Comparison of ENCODE assay signal across 22 cellular contexts in the genomic region with DNA sequence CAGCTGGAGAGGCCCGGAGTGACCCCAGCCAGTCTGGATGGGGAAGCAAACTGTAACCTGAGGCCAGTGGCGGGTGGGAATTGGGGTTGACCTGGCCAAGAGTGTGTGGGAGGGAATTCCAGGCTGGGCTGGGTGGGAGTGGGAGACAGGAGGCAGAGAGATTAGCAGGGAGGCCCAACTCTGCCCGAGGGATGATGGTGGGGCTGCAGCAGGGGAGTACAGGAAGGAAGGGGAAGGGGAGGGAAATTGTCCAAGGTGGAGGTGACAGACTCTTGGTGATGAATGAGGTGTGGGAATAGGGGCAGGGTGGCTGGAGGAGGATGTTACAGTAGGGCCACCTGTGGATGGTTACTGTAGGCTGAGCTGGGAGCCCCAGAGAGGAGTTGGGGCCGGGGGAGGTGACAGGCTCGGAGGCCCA. TPM values are rescaled to one million over a fixed set of nuclear protein-coding genes. Genes with fewer than 3 reads are reported as not detected.
DNase-seq lines count a peak whose midpoint lies in the region; ATAC-seq and TF ChIP-seq lines count a peak whose summit lies in the region.
"Had no signal": no experiment of that assay in that cellular context is flagged by ENCODE, and none has a peak within 500 bp of the region (broad histone marks: within the 10 kb centered on the region; RNA-seq: fewer than 3 reads in every experiment).

No MANE protein-coding gene starts in this region.

- peaks cover 13 to 22% of the 10 kb centered on the region in 2 donors for H3K27me3 Mint-ChIP-seq in natural killer cell treated with Interleukin-12 subunit alpha and Interleukin-12 subunit beta and Interleukin-15 and Interleukin-18, amount 100 ng/mL, for 72 hours
- H3K27me3 Mint-ChIP-seq in natural killer cell (ENCODE audit: low read depth in 2 of 2), result peaks cover 14 to 28% of the 10 kb centered on the region in 2 donors
- no peaks in the 10 kb centered on the region for H3K27me3 Mint-ChIP-seq in brain
- H3K27me3 Mint-ChIP-seq in nephron (ENCODE audit: low read depth), result no peaks in the 10 kb centered on the region
- H3K27me3 Mint-ChIP-seq in type B pancreatic cell, result no peaks in the 10 kb centered on the region
- peaks cover 17% of the 10 kb centered on the region for H3K27me3 Mint-ChIP-seq in activated CD4-positive, alpha-beta memory T cell treated with anti-CD3 and anti-CD28 coated beads, Interleukin-2, amount 10 ng/mL, durations not matched to agents 7 days and 5 days
- H3K27me3 Mint-ChIP-seq in activated CD4-positive, alpha-beta T cell treated with anti-CD3 and anti-CD28 coated beads, Interleukin-2, amount 10 ng/mL, durations not matched to agents 24 days and 14 days, result peaks cover 16% of the 10 kb centered on the region

- CTCF ChIA-PET in activated CD4-positive, alpha-beta memory T cell treated with anti-CD3 and anti-CD28 coated beads, Interleukin-2, amount 10 ng/mL, durations not matched to agents 7 days and 5 days (lab: Charles Lee), result no interaction called here

- TF ChIP-seq CTCF in natural killer cell (IDR thresholded peaks at IDR 0.05) (no peak), brain (conservative IDR thresholded peaks at IDR 0.05) (no peak), nephron (IDR thresholded peaks at IDR 0.05; ENCODE audit: unreplicated experiment in 3 of 3) (no peak), type B pancreatic cell (conservative IDR thresholded peaks at IDR 0.05) (no peak)

- peak; percentile 22 to 24 for ATAC-seq in natural killer cell treated with Interleukin-12 subunit alpha and Interleukin-12 subunit beta and Interleukin-15 and Interleukin-18, amount 100 ng/mL, for 72 hours
- ATAC-seq in natural killer cell (no peak), HG03469 (IDR thresholded peaks at IDR 0.05; ENCODE audit: unreplicated experiment) (no peak)
- ATAC-seq: GM23338 had no signal

- intact Hi-C loops in natural killer cell (cut with micrococcal nuclease), result no loop called here
- intact Hi-C loops in activated CD4-positive, alpha-beta T cell treated with anti-CD3 and anti-CD28 coated beads, Interleukin-2, amount 10 ng/mL, durations not matched to agents 24 days and 14 days (cut with micrococcal nuclease), result no loop called here

- no peak for DNase-seq in natural killer cell treated with Interleukin-12 subunit alpha and Interleukin-12 subunit beta and Interleukin-15 and Interleukin-18, amount 100 ng/mL, for 72 hours (ENCODE audit: low spot score)
- DNase-seq in natural killer cell (no peak), type B pancreatic cell (ENCODE audit: extremely low spot score, unreplicated experiment) (no peak)
- no peak for DNase-seq in activated CD4-positive, alpha-beta memory T cell treated with anti-CD3 and anti-CD28 coated beads, Interleukin-2, amount 10 ng/mL, durations not matched to agents 7 days and 5 days
- no peak for DNase-seq in activated CD4-positive, alpha-beta T cell treated with anti-CD3 and anti-CD28 coated beads, Interleukin-2, amount 10 ng/mL, durations not matched to agents 24 days and 14 days
- DNase-seq: AML-193; Calu3; CD8-positive, alpha-beta memory T cell; EL; MG63; NCI-H1048; NCI-H1417 treated with DMSO at 0.1 percent for 48 hours; NCI-H187 treated with DMSO at 0.1 percent for 48 hours; NCI-H2107; NCI-H69; PC-9; RPMI8226 had no signal

- H3K4me1 Mint-ChIP-seq in natural killer cell treated with Interleukin-12 subunit alpha and Interleukin-12 subunit beta and Interleukin-15 and Interleukin-18, amount 100 ng/mL, for 72 hours (ENCODE audit: low read depth in 2 of 2), result no peaks in the 10 kb centered on the region
- H3K4me1 Mint-ChIP-seq in natural killer cell (peaks cover 0 to 6% of the 10 kb centered on the region in 2 donors), brain (peaks cover 70% of the 10 kb centered on the region), nephron (peaks cover 82% of the 10 kb centered on the region), type B pancreatic cell (ENCODE audit: unreplicated experiment) (peaks cover 74% of the 10 kb centered on the region)
- no peaks in the 10 kb centered on the region for H3K4me1 Mint-ChIP-seq in activated CD4-positive, alpha-beta memory T cell treated with anti-CD3 and anti-CD28 coated beads, Interleukin-2, amount 10 ng/mL, durations not matched to agents 7 days and 5 days
- H3K4me1 Mint-ChIP-seq in activated CD4-positive, alpha-beta T cell treated with anti-CD3 and anti-CD28 coated beads, Interleukin-2, amount 10 ng/mL, durations not matched to agents 24 days and 14 days, result no peaks in the 10 kb centered on the region
- H3K4me1 Mint-ChIP-seq: CD8-positive, alpha-beta memory T cell had no signal

- POLR2A ChIA-PET in activated CD4-positive, alpha-beta memory T cell treated with anti-CD3 and anti-CD28 coated beads, Interleukin-2, amount 10 ng/mL, durations not matched to agents 7 days and 5 days (lab: Charles Lee), result no interaction called here

- H3K9me3 Mint-ChIP-seq in natural killer cell treated with Interleukin-12 subunit alpha and Interleukin-12 subunit beta and Interleukin-15 and Interleukin-18, amount 100 ng/mL, for 72 hours, result no peaks in the 10 kb centered on the region
- H3K9me3 Mint-ChIP-seq in natural killer cell, result no peaks in the 10 kb centered on the region
- H3K9me3 Mint-ChIP-seq in brain, result peaks cover 0 to 20% (median 0%) of the 10 kb centered on the region in 5 experiments
- H3K9me3 Mint-ChIP-seq in nephron, result peaks cover 4% of the 10 kb centered on the region
- H3K9me3 Mint-ChIP-seq in type B pancreatic cell, result peaks cover 4% of the 10 kb centered on the region
- no peaks in the 10 kb centered on the region for H3K9me3 Mint-ChIP-seq in activated CD4-positive, alpha-beta memory T cell treated with anti-CD3 and anti-CD28 coated beads, Interleukin-2, amount 10 ng/mL, durations not matched to agents 7 days and 5 days
- no peaks in the 10 kb centered on the region for H3K9me3 Mint-ChIP-seq in activated CD4-positive, alpha-beta T cell treated with anti-CD3 and anti-CD28 coated beads, Interleukin-2, amount 10 ng/mL, durations not matched to agents 24 days and 14 days

- H3K4me3 Mint-ChIP-seq in natural killer cell treated with Interleukin-12 subunit alpha and Interleukin-12 subunit beta and Interleukin-15 and Interleukin-18, amount 100 ng/mL, for 72 hours, result no peak overlapping the region
- no peak overlapping the region for H3K4me3 Mint-ChIP-seq in natural killer cell
- no peak overlapping the region for H3K4me3 Mint-ChIP-seq in brain
- peak overlapping the region in 1 of 3 experiments; percentile 28 for H3K4me3 Mint-ChIP-seq in nephron
- peak overlapping the region; percentile 36 for H3K4me3 Mint-ChIP-seq in type B pancreatic cell
- H3K4me3 Mint-ChIP-seq in activated CD4-positive, alpha-beta memory T cell treated with anti-CD3 and anti-CD28 coated beads, Interleukin-2, amount 10 ng/mL, durations not matched to agents 7 days and 5 days, result no peak overlapping the region
- H3K4me3 Mint-ChIP-seq in activated CD4-positive, alpha-beta T cell treated with anti-CD3 and anti-CD28 coated beads, Interleukin-2, amount 10 ng/mL, durations not matched to agents 24 days and 14 days, result no peak overlapping the region
- H3K4me3 Mint-ChIP-seq: CD8-positive, alpha-beta memory T cell; GM23338 had no signal

- no peak overlapping the region for H3K27ac Mint-ChIP-seq in natural killer cell treated with Interleukin-12 subunit alpha and Interleukin-12 subunit beta and Interleukin-15 and Interleukin-18, amount 100 ng/mL, for 72 hours
- H3K27ac Mint-ChIP-seq in natural killer cell (no peak overlapping the region), brain (peak overlapping the region in 3 of 5 experiments; percentile 15 to 72 (median 49)), nephron (peak overlapping the region; percentile 46 to 94 (median 93)), type B pancreatic cell (peak overlapping the region; percentile 79)
- H3K27ac Mint-ChIP-seq in activated CD4-positive, alpha-beta memory T cell treated with anti-CD3 and anti-CD28 coated beads, Interleukin-2, amount 10 ng/mL, durations not matched to agents 7 days and 5 days, result no peak overlapping the region
- no peak overlapping the region for H3K27ac Mint-ChIP-seq in activated CD4-positive, alpha-beta T cell treated with anti-CD3 and anti-CD28 coated beads, Interleukin-2, amount 10 ng/mL, durations not matched to agents 24 days and 14 days
- H3K27ac Mint-ChIP-seq: CD8-positive, alpha-beta memory T cell; GM23338 had no signal

- no peaks in the 10 kb centered on the region for H3K36me3 Mint-ChIP-seq in natural killer cell treated with Interleukin-12 subunit alpha and Interleukin-12 subunit beta and Interleukin-15 and Interleukin-18, amount 100 ng/mL, for 72 hours
- H3K36me3 Mint-ChIP-seq in natural killer cell (no peaks in the 10 kb centered on the region), brain (peaks cover 48% of the 10 kb centered on the region), nephron (ENCODE audit: low read depth) (peaks cover 31% of the 10 kb centered on the region), type B pancreatic cell (peaks cover 26% of the 10 kb centered on the region)
- H3K36me3 Mint-ChIP-seq in activated CD4-positive, alpha-beta memory T cell treated with anti-CD3 and anti-CD28 coated beads, Interleukin-2, amount 10 ng/mL, durations not matched to agents 7 days and 5 days (ENCODE audit: low read depth), result no peaks in the 10 kb centered on the region
- no peaks in the 10 kb centered on the region for H3K36me3 Mint-ChIP-seq in activated CD4-positive, alpha-beta T cell treated with anti-CD3 and anti-CD28 coated beads, Interleukin-2, amount 10 ng/mL, durations not matched to agents 24 days and 14 days (ENCODE audit: low read depth)
- H3K36me3 Mint-ChIP-seq: CD8-positive, alpha-beta memory T cell had no signal

RNA-seq across cellular contexts. Expression of a gene that starts 40.4 kb away (rescaled TPM):
- under 1 TPM in 1 of 2 donors, not detected in 1; 0.07 TPM for total RNA-seq in natural killer cell treated with Interleukin-12 subunit alpha and Interleukin-12 subunit beta and Interleukin-15 and Interleukin-18, amount 100 ng/mL, for 72 hours
- total RNA-seq in natural killer cell (not detected), type B pancreatic cell (ENCODE audit: low replicate concordance) (11.3 and 44.0 TPM in 2 replicates)
- polyA plus RNA-seq in brain (ENCODE audit: insufficient read depth, low read depth, low replicate concordance), result 10.6 TPM
- total RNA-seq in activated CD4-positive, alpha-beta memory T cell treated with anti-CD3 and anti-CD28 coated beads, Interleukin-2, amount 10 ng/mL, durations not matched to agents 7 days and 5 days, result under 1 TPM; 0.03 to 0.05 TPM
- 0.33 and 0.37 TPM in 2 replicates for total RNA-seq in activated CD4-positive, alpha-beta T cell treated with anti-CD3 and anti-CD28 coated beads, Interleukin-2, amount 10 ng/mL, durations not matched to agents 24 days and 14 days
- total RNA-seq: LHCN-M2, PC-9 had no signal

Comparison
In these comparisons a context has a peak if more than half of its experiments do, and no peak if none do; other contexts are left out.
1. ATAC-seq: peak in natural killer cell treated with Interleukin-12 subunit alpha and Interleukin-12 subunit beta and Interleukin-15 and Interleukin-18, amount 100 ng/mL, for 72 hours (2 of 2); none in natural killer cell (0 of 3) and HG03469 (single experiment).
2. H3K27ac Mint-ChIP-seq: peak in brain (3 of 5), nephron (3 of 3) and type B pancreatic cell (single experiment); none in natural killer cell treated with Interleukin-12 subunit alpha and Interleukin-12 subunit beta and Interleukin-15 and Interleukin-18, amount 100 ng/mL, for 72 hours (0 of 2), natural killer cell (0 of 2), activated CD4-positive, alpha-beta memory T cell treated with anti-CD3 and anti-CD28 coated beads, Interleukin-2, amount 10 ng/mL, durations not matched to agents 7 days and 5 days (single experiment) and activated CD4-positive, alpha-beta T cell treated with anti-CD3 and anti-CD28 coated beads, Interleukin-2, amount 10 ng/mL, durations not matched to agents 24 days and 14 days (single experiment).